In the genomic region with DNA sequence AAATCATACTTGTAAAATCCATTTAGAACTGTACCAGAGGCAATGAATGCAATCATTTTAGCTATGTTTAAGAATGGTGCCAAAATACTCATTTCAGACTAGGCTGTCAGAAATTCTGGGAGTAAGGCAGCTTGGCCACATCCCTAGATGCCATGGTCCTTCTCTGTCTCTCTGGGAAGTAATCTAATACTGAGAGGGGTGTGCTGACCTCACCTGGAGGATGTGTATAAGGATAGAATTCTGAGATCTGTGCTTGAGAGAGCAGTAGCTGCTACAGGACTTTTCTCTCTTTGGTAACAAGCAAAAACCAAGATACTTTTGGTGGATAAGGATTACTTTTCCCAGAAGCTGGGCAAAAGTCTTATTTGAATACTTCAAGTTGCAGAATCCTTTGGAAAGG, we compare ENCODE assay signal across 1 cellular context.
TF ChIP-seq lines count a peak whose summit lies in the region.

No MANE protein-coding gene starts in this region.

TF ChIP-seq in H1, 55 proteins besides CTCF, POLR2A, EP300 and RAD21 (continued from another document):
- TF ChIP-seq TCF12 (IDR thresholded peaks at IDR 0.05; ENCODE audit: low read depth, low read length), result no peak
- no peak for TF ChIP-seq EGR1 (IDR thresholded peaks at IDR 0.05; ENCODE audit: borderline replicate concordance, low read depth, low read length)
- TF ChIP-seq RBBP5 (IDR thresholded peaks at IDR 0.05; ENCODE audit: borderline replicate concordance, low read depth, low read length), result no peak
- TF ChIP-seq TBP (IDR thresholded peaks at IDR 0.05; ENCODE audit: low read depth, low read length), result no peak
- TF ChIP-seq SP1 (IDR thresholded peaks at IDR 0.05; ENCODE audit: low read depth, low read length), result no peak
- TF ChIP-seq SIX5 (IDR thresholded peaks at IDR 0.05; ENCODE audit: low read depth, low read length), result no peak
- TF ChIP-seq GABPA (IDR thresholded peaks at IDR 0.05; ENCODE audit: borderline replicate concordance, insufficient read depth, low read length), result no peak
- TF ChIP-seq SP2 (IDR thresholded peaks at IDR 0.05; ENCODE audit: low read length), result no peak
- TF ChIP-seq SP4 (IDR thresholded peaks at IDR 0.05; ENCODE audit: low read length), result no peak
- TF ChIP-seq PHF8 (conservative IDR thresholded peaks at IDR 0.05; ENCODE audit: low read depth, low read length), result no peak
- no peak for TF ChIP-seq SUZ12 (IDR thresholded peaks at IDR 0.05; ENCODE audit: low read length)
- no peak for TF ChIP-seq KDM5A (IDR thresholded peaks at IDR 0.05; ENCODE audit: low read length)
- TF ChIP-seq NRF1 (IDR thresholded peaks at IDR 0.05; ENCODE audit: low read depth, low read length), result no peak
- no peak for TF ChIP-seq TAF1 (IDR thresholded peaks at IDR 0.05; ENCODE audit: low read depth, low read length)
- TF ChIP-seq CHD2 (IDR thresholded peaks at IDR 0.05; ENCODE audit: low read length), result no peak
- no peak for TF ChIP-seq FOSL1 (IDR thresholded peaks at IDR 0.05; ENCODE audit: insufficient read depth, low read depth, low read length)
- TF ChIP-seq, protein P1, sequence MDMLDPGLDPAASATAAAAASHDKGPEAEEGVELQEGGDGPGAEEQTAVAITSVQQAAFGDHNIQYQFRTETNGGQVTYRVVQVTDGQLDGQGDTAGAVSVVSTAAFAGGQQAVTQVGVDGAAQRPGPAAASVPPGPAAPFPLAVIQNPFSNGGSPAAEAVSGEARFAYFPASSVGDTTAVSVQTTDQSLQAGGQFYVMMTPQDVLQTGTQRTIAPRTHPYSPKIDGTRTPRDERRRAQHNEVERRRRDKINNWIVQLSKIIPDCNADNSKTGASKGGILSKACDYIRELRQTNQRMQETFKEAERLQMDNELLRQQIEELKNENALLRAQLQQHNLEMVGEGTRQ (IDR thresholded peaks at IDR 0.05; ENCODE audit: low read length), result no peak
